In genomic region chr3:87199621-87200020, GRCh38 we compare ENCODE assay signal across 20 cellular contexts.
"Had no signal": no experiment of that assay in that cellular context is flagged by ENCODE, and none has a peak within 500 bp of the region (broad histone marks: within the 10 kb centered on the region; RNA-seq: fewer than 3 reads in every experiment).

No MANE protein-coding gene starts in this region.

- H3K27me3 ChIP-seq: MG63 had no signal

- H3K4me3 ChIP-seq: MG63 had no signal

- DNase-seq: Karpas-422, KBM-7, MG63, NCI-H1092, NCI-H1417 treated with DMSO at 0.1 percent for 48 hours, NCI-H1694, NCI-H187 treated with DMSO at 0.1 percent for 48 hours, NCI-H2029 treated with DMSO at 0.1 percent for 48 hours, NCI-H2171 treated with DMSO at 0.1 percent for 48 hours, NCI-H345, NCI-H446 treated with DMSO at 0.1 percent for 48 hours, NCI-H510A treated with DMSO at 0.1 percent for 48 hours, NCI-H526 treated with DMSO at 0.1 percent for 48 hours, NCI-H774, SHP77, T-helper 1 cell had no signal

- H3K36me3 ChIP-seq: MG63 had no signal

- H3K9me3 ChIP-seq: MG63 had no signal

- ATAC-seq: Panc1, SK-N-SH treated with all-trans-retinoic acid at 6 μM for 48 hours had no signal

- H3K27ac ChIP-seq: HL-60, RWPE1 had no signal
